Comparison of ENCODE assay signal across 24 cellular contexts in genomic region chr2:111186933-111187332, GRCh38.
DNase-seq lines count a peak whose midpoint lies in the region; ATAC-seq lines count a peak whose summit lies in the region.
"Had no signal": no experiment of that assay in that cellular context is flagged by ENCODE, and none has a peak within 500 bp of the region (broad histone marks: within the 10 kb centered on the region; RNA-seq: fewer than 3 reads in every experiment).

No MANE protein-coding gene starts in this region.

- H3K4me1 Mint-ChIP-seq in activated CD8-positive, alpha-beta memory T cell treated with anti-CD3 and anti-CD28 coated beads, Interleukin-2, amount 10 ng/mL, durations not matched to agents 7 days and 5 days: no peaks in the 10 kb centered on the region
- peaks cover 32% of the 10 kb centered on the region for H3K4me1 Mint-ChIP-seq in dendritic cell treated with granulocyte-macrophage colony-stimulating factor and Interleukin-4, amounts not matched to agents 40 ng/mL and 50 ng/mL, for 4 days (ENCODE audit: low read depth)

- ATAC-seq in activated CD8-positive, alpha-beta memory T cell treated with anti-CD3 and anti-CD28 coated beads, Interleukin-2, amount 10 ng/mL, durations not matched to agents 7 days and 5 days: no peak
- ATAC-seq in HG02870 (IDR thresholded peaks at IDR 0.05; ENCODE audit: unreplicated experiment): no peak
- ATAC-seq: HCT116, Right ventricle myocardium inferior, SK-N-SH treated with all-trans-retinoic acid at 6 μM for 48 hours had no signal

- no peaks in the 10 kb centered on the region for H3K9me3 Mint-ChIP-seq in activated CD8-positive, alpha-beta memory T cell treated with anti-CD3 and anti-CD28 coated beads, Interleukin-2, amount 10 ng/mL, durations not matched to agents 7 days and 5 days (ENCODE audit: low read depth)
- H3K9me3 Mint-ChIP-seq in dendritic cell treated with granulocyte-macrophage colony-stimulating factor and Interleukin-4, amounts not matched to agents 40 ng/mL and 50 ng/mL, for 4 days: no peaks in the 10 kb centered on the region
- H3K9me3 Mint-ChIP-seq: CD14-positive monocyte, IgD-negative memory B cell had no signal

- DNase-seq in activated CD8-positive, alpha-beta memory T cell treated with anti-CD3 and anti-CD28 coated beads, Interleukin-2, amount 10 ng/mL, durations not matched to agents 7 days and 5 days: peak; percentile 15
- no peak for DNase-seq in activated CD8-positive, alpha-beta memory T cell treated with anti-CD3 and anti-CD28 coated beads, Interleukin-2, amount 50 U/mL, for 48 hours
- DNase-seq in islet precursor cell (peak; percentile 19), NCI-H345 (lab: John Stamatoyannopoulos, UW) (no peak), NAMALWA (ENCODE audit: low spot score) (no peak)
- DNase-seq: 8988T, ACHN, BE2C, NCI-H1092 treated with DMSO at 0.1 percent for 48 hours, NCI-H1436, NCI-H187 treated with DMSO at 0.1 percent for 48 hours, NCI-H2107, NCI-H446, NCI-H524 treated with DMSO at 0.1 percent for 48 hours, NCI-H774, PC-9, SJCRH30 had no signal

- no peaks in the 10 kb centered on the region for H3K36me3 Mint-ChIP-seq in activated CD8-positive, alpha-beta memory T cell treated with anti-CD3 and anti-CD28 coated beads, Interleukin-2, amount 10 ng/mL, durations not matched to agents 7 days and 5 days
- H3K36me3 Mint-ChIP-seq in dendritic cell treated with granulocyte-macrophage colony-stimulating factor and Interleukin-4, amounts not matched to agents 40 ng/mL and 50 ng/mL, for 4 days (ENCODE audit: low read depth): no peaks in the 10 kb centered on the region
- H3K36me3 Mint-ChIP-seq: CD14-positive monocyte had no signal

- no peak overlapping the region for H3K4me3 Mint-ChIP-seq in activated CD8-positive, alpha-beta memory T cell treated with anti-CD3 and anti-CD28 coated beads, Interleukin-2, amount 10 ng/mL, durations not matched to agents 7 days and 5 days
- no peak overlapping the region for H3K4me3 Mint-ChIP-seq in dendritic cell treated with granulocyte-macrophage colony-stimulating factor and Interleukin-4, amounts not matched to agents 40 ng/mL and 50 ng/mL, for 4 days
- H3K4me3 Mint-ChIP-seq: CD14-positive monocyte, IgD-negative memory B cell had no signal

- no peak overlapping the region for H3K27ac Mint-ChIP-seq in activated CD8-positive, alpha-beta memory T cell treated with anti-CD3 and anti-CD28 coated beads, Interleukin-2, amount 10 ng/mL, durations not matched to agents 7 days and 5 days
- peak overlapping the region; percentile 26 for H3K27ac Mint-ChIP-seq in dendritic cell treated with granulocyte-macrophage colony-stimulating factor and Interleukin-4, amounts not matched to agents 40 ng/mL and 50 ng/mL, for 4 days
- H3K27ac Mint-ChIP-seq: CD14-positive monocyte had no signal

- CTCF ChIA-PET in activated CD8-positive, alpha-beta memory T cell treated with anti-CD3 and anti-CD28 coated beads, Interleukin-2, amount 10 ng/mL, durations not matched to agents 7 days and 5 days (lab: Charles Lee): no interaction called here

- H3K27me3 Mint-ChIP-seq in activated CD8-positive, alpha-beta memory T cell treated with anti-CD3 and anti-CD28 coated beads, Interleukin-2, amount 10 ng/mL, durations not matched to agents 7 days and 5 days: peaks cover 19% of the 10 kb centered on the region
- peaks cover 10% of the 10 kb centered on the region for H3K27me3 Mint-ChIP-seq in dendritic cell treated with granulocyte-macrophage colony-stimulating factor and Interleukin-4, amounts not matched to agents 40 ng/mL and 50 ng/mL, for 4 days

- intact Hi-C loops in dendritic cell treated with granulocyte-macrophage colony-stimulating factor and Interleukin-4, amounts not matched to agents 40 ng/mL and 50 ng/mL, for 4 days (cut with micrococcal nuclease): no loop called here

Comparison
In these comparisons a context has a peak if more than half of its experiments do, and no peak if none do; other contexts are left out.
1. DNase-seq: peak in activated CD8-positive, alpha-beta memory T cell treated with anti-CD3 and anti-CD28 coated beads, Interleukin-2, amount 10 ng/mL, durations not matched to agents 7 days and 5 days (single experiment) and islet precursor cell (single experiment); none in activated CD8-positive, alpha-beta memory T cell treated with anti-CD3 and anti-CD28 coated beads, Interleukin-2, amount 50 U/mL, for 48 hours (single experiment), NCI-H345 (single experiment) and NAMALWA (single experiment).